11 cellular contexts compared by ENCODE assay signal in the genomic region with DNA sequence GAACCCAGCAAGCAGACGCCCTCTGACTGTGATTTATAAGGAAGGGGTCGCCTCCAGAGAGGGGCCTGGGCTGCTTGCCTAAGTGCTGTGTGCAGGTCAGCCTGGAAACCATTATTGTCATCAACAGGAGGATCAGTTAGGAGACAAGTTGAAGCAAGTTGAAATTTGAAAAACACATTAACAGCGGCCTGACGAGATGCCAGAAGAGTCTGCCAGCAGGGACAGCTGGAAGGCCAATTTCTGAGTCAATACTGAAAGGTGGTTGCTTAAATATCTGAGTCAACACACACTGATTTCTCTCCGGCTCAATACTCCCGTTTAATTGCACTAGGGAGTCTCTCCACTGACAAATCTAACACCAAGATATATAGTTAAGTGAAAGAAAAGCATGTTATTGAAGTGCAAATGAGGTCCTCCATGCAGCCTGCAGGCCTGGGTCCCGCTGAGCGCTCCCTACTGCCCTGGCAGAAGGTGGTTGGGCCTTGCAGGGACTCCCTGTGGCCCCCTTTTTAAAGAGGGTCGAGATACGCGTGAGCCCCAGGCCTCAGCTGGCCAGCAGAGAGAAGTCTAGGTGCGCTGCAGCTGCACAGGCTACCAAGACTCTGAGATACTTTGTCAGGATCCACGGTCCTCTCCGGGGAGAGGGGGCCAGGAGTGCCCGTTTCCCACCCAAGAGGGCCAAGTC.
DNase-seq lines count a peak whose midpoint lies in the region; ATAC-seq, FAIRE-seq and TF ChIP-seq lines count a peak whose summit lies in the region.
"Had no signal": no experiment of that assay in that cellular context is flagged by ENCODE, and none has a peak within 500 bp of the region (broad histone marks: within the 10 kb centered on the region; RNA-seq: fewer than 3 reads in every experiment).

No MANE protein-coding gene starts in this region.

- DNase-seq in DMS 273 (lab: John Stamatoyannopoulos, UW; ENCODE audit: unreplicated experiment) (peak; percentile 90), NCI-H1436 treated with DMSO at 0.1 percent for 48 hours (lab: John Stamatoyannopoulos, UW) (peak; percentile 18), MCF 10A (ENCODE audit: unreplicated experiment) (peak; percentile 82), right lobe of liver (peak in 1 of 3 donors; percentile 58), GM10248 (ENCODE audit: extremely low spot score) (no peak), osteocyte (ENCODE audit: extremely low spot score, unreplicated experiment) (no peak), urothelium cell line (ENCODE audit: low spot score) (no peak)
- DNase-seq: Calu3; central memory CD4-positive, alpha-beta T cell had no signal

- H3K27ac Mint-ChIP-seq in MCF 10A (ENCODE audit: low read depth, unreplicated experiment) (peak overlapping the region; percentile 59), osteocyte (ENCODE audit: unreplicated experiment) (no peak overlapping the region)
- H3K27ac Mint-ChIP-seq: stimulated activated naive CD8-positive, alpha-beta T cell treated with anti-CD3 and anti-CD28 coated beads, Interleukin-15, Interleukin-2, amounts not matched to agents 100 ng/mL and 50 ng/mL, for 24 hours had no signal

- H3K4me3 ChIP-seq in right lobe of liver: no peak overlapping the region

- no TSS peak for BruUV-seq in MCF 10A (replicated peaks; lab: Mats Ljungman, UMichigan)

- CTCF ChIA-PET in MCF 10A (lab: Yijun Ruan, JAX) (no interaction called here), GM10248 (lab: Yijun Ruan, JAX) (no interaction called here)

- no peak for FAIRE-seq in urothelium cell line (lab: Jason Lieb, UNC)

- H3K27ac ChIP-seq in right lobe of liver: no peak overlapping the region

- H3K27me3 Mint-ChIP-seq in MCF 10A (ENCODE audit: insufficient read depth, unreplicated experiment) (no peaks in the 10 kb centered on the region), osteocyte (ENCODE audit: unreplicated experiment) (peaks cover 45% of the 10 kb centered on the region)

- H3K4me1 ChIP-seq in right lobe of liver: peaks cover 0 to 7% (median 0%) of the 10 kb centered on the region in 4 donors

- POLR2A ChIA-PET in MCF 10A (lab: Yijun Ruan, JAX): interaction anchor here (0.6 to 0.7 kb wide), 2 partner anchors 43 to 953 kb away, joined by 3 read pairs; no protein-coding TSS in a partner anchor
- POLR2A ChIA-PET in GM10248 (lab: Yijun Ruan, JAX): no interaction called here

- 41% methylated on average over 6 of the region's 15 CpGs for WGBS in right lobe of liver (ENCODE audit: insufficient coverage, low coverage, low lambda C conversion rate, missing lambda C conversion rate)

- H3K36me3 Mint-ChIP-seq in MCF 10A (ENCODE audit: insufficient read depth, unreplicated experiment) (no peaks in the 10 kb centered on the region), osteocyte (ENCODE audit: unreplicated experiment) (no peaks in the 10 kb centered on the region)

- no peak for TF ChIP-seq POLR2A in right lobe of liver (IDR thresholded peaks at IDR 0.05)

- intact Hi-C loops in MCF 10A (cut with micrococcal nuclease) (no loop called here), right lobe of liver (cut with DNase I) (no loop called here)

- H3K36me3 ChIP-seq in right lobe of liver: no peaks in the 10 kb centered on the region

- no peaks in the 10 kb centered on the region for H3K9me3 ChIP-seq in right lobe of liver

- no peaks in the 10 kb centered on the region for H3K27me3 ChIP-seq in right lobe of liver

- TF ChIP-seq CTCF in MCF 10A (IDR thresholded peaks at IDR 0.05; ENCODE audit: unreplicated experiment) (no peak), right lobe of liver (IDR thresholded peaks at IDR 0.05) (no peak), GM10248 (IDR thresholded peaks at IDR 0.05; ENCODE audit: control extremely low read depth, extremely low read depth, low read depth, missing control alignments) (no peak), osteocyte (IDR thresholded peaks at IDR 0.05) (no peak)

- no peak overlapping the region for H3K4me3 Mint-ChIP-seq in MCF 10A (ENCODE audit: unreplicated experiment)
- no peak overlapping the region for H3K4me3 Mint-ChIP-seq in osteocyte (ENCODE audit: unreplicated experiment)
- H3K4me3 Mint-ChIP-seq: stimulated activated naive CD8-positive, alpha-beta T cell treated with anti-CD3 and anti-CD28 coated beads, Interleukin-15, Interleukin-2, amounts not matched to agents 100 ng/mL and 50 ng/mL, for 24 hours had no signal

- H3K9me3 Mint-ChIP-seq in MCF 10A (ENCODE audit: unreplicated experiment) (no peaks in the 10 kb centered on the region), osteocyte (ENCODE audit: unreplicated experiment) (no peaks in the 10 kb centered on the region)
- H3K9me3 Mint-ChIP-seq: stimulated activated naive CD8-positive, alpha-beta T cell treated with anti-CD3 and anti-CD28 coated beads, Interleukin-15, Interleukin-2, amounts not matched to agents 100 ng/mL and 50 ng/mL, for 24 hours had no signal

- ATAC-seq in right lobe of liver: peak; percentile 78 to 95 (median 88)
- ATAC-seq in HG03039 (IDR thresholded peaks at IDR 0.05; ENCODE audit: unreplicated experiment): no peak

- peaks cover 15% of the 10 kb centered on the region for H3K4me1 Mint-ChIP-seq in MCF 10A (ENCODE audit: insufficient read depth, unreplicated experiment)
- no peaks in the 10 kb centered on the region for H3K4me1 Mint-ChIP-seq in osteocyte (ENCODE audit: unreplicated experiment)

Comparison
In these comparisons a context has a peak if more than half of its experiments do, and no peak if none do; other contexts are left out.
1. DNase-seq: peak in DMS 273 (single experiment), NCI-H1436 treated with DMSO at 0.1 percent for 48 hours (single experiment) and MCF 10A (single experiment); none in GM10248 (single experiment), osteocyte (single experiment) and urothelium cell line (single experiment).